In the genomic region with DNA sequence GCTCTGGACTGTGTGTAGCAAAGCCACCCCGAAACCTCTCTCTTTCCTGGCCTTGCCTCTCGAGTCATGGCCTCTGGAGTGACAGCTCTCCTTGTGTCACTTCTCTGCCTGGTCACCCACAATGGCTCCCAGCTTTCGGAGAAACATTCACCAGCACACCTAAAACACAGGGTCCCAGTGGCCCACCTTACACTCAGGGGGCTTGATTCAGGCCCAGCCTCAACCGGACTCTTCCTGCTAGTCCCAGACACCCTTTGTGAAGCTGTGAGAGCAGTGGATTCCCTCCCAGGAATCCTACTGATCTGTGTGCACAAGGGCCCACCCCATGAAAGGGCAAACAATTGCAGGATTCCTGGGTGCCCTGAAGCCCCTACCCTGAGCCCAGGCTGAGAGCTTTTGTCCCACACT, we compare ENCODE assay signal across 1 cellular context.
TF ChIP-seq lines count a peak whose summit lies in the region.

No MANE protein-coding gene starts in this region.

TF ChIP-seq in GM23338, 12 proteins besides CTCF, POLR2A, EP300 and RAD21 (continued from another document):
- TF ChIP-seq, protein P1, sequence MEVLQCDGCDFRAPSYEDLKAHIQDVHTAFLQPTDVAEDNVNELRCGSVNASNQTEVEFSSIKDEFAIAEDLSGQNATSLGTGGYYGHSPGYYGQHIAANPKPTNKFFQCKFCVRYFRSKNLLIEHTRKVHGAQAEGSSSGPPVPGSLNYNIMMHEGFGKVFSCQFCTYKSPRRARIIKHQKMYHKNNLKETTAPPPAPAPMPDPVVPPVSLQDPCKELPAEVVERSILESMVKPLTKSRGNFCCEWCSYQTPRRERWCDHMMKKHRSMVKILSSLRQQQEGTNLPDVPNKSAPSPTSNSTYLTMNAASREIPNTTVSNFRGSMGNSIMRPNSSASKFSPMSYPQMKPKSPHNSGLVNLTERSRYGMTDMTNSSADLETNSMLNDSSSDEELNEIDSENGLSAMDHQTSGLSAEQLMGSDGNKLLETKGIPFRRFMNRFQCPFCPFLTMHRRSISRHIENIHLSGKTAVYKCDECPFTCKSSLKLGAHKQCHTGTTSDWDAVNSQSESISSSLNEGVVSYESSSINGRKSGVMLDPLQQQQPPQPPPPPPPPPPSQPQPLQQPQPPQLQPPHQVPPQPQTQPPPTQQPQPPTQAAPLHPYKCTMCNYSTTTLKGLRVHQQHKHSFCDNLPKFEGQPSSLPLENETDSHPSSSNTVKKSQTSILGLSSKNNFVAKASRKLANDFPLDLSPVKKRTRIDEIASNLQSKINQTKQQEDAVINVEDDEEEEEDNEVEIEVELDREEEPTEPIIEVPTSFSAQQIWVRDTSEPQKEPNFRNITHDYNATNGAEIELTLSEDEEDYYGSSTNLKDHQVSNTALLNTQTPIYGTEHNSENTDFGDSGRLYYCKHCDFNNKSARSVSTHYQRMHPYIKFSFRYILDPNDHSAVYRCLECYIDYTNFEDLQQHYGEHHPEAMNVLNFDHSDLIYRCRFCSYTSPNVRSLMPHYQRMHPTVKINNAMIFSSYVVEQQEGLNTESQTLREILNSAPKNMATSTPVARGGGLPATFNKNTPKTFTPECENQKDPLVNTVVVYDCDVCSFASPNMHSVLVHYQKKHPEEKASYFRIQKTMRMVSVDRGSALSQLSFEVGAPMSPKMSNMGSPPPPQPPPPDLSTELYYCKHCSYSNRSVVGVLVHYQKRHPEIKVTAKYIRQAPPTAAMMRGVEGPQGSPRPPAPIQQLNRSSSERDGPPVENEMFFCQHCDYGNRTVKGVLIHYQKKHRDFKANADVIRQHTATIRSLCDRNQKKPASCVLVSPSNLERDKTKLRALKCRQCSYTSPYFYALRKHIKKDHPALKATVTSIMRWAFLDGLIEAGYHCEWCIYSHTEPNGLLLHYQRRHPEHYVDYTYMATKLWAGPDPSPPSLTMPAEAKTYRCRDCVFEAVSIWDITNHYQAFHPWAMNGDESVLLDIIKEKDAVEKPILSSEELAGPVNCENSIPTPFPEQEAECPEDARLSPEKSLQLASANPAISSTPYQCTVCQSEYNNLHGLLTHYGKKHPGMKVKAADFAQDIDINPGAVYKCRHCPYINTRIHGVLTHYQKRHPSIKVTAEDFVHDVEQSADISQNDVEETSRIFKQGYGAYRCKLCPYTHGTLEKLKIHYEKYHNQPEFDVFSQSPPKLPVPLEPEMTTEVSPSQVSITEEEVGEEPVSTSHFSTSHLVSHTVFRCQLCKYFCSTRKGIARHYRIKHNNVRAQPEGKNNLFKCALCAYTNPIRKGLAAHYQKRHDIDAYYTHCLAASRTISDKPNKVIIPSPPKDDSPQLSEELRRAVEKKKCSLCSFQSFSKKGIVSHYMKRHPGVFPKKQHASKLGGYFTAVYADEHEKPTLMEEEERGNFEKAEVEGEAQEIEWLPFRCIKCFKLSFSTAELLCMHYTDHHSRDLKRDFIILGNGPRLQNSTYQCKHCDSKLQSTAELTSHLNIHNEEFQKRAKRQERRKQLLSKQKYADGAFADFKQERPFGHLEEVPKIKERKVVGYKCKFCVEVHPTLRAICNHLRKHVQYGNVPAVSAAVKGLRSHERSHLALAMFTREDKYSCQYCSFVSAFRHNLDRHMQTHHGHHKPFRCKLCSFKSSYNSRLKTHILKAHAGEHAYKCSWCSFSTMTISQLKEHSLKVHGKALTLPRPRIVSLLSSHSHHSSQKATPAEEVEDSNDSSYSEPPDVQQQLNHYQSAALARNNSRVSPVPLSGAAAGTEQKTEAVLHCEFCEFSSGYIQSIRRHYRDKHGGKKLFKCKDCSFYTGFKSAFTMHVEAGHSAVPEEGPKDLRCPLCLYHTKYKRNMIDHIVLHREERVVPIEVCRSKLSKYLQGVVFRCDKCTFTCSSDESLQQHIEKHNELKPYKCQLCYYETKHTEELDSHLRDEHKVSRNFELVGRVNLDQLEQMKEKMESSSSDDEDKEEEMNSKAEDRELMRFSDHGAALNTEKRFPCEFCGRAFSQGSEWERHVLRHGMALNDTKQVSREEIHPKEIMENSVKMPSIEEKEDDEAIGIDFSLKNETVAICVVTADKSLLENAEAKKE (CRISPR knock-in tag; IDR thresholded peaks at IDR 0.05), result no peak
- TF ChIP-seq ZNF331 (CRISPR knock-in tag; IDR thresholded peaks at IDR 0.05; ENCODE audit: low read depth), result no peak
- no peak for TF ChIP-seq CREB1 (CRISPR knock-in tag; IDR thresholded peaks at IDR 0.05; ENCODE audit: low read depth)
- TF ChIP-seq NANOG (IDR thresholded peaks at IDR 0.05; ENCODE audit: borderline replicate concordance), result no peak
- TF ChIP-seq, protein P2, sequence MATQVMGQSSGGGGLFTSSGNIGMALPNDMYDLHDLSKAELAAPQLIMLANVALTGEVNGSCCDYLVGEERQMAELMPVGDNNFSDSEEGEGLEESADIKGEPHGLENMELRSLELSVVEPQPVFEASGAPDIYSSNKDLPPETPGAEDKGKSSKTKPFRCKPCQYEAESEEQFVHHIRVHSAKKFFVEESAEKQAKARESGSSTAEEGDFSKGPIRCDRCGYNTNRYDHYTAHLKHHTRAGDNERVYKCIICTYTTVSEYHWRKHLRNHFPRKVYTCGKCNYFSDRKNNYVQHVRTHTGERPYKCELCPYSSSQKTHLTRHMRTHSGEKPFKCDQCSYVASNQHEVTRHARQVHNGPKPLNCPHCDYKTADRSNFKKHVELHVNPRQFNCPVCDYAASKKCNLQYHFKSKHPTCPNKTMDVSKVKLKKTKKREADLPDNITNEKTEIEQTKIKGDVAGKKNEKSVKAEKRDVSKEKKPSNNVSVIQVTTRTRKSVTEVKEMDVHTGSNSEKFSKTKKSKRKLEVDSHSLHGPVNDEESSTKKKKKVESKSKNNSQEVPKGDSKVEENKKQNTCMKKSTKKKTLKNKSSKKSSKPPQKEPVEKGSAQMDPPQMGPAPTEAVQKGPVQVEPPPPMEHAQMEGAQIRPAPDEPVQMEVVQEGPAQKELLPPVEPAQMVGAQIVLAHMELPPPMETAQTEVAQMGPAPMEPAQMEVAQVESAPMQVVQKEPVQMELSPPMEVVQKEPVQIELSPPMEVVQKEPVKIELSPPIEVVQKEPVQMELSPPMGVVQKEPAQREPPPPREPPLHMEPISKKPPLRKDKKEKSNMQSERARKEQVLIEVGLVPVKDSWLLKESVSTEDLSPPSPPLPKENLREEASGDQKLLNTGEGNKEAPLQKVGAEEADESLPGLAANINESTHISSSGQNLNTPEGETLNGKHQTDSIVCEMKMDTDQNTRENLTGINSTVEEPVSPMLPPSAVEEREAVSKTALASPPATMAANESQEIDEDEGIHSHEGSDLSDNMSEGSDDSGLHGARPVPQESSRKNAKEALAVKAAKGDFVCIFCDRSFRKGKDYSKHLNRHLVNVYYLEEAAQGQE (IDR thresholded peaks at IDR 0.05; ENCODE audit: unreplicated experiment), result no peak
- TF ChIP-seq JUNB (IDR thresholded peaks at IDR 0.05; ENCODE audit: unreplicated experiment), result no peak
- no peak for TF ChIP-seq POLR2AphosphoS5 (IDR thresholded peaks at IDR 0.05; ENCODE audit: low read depth)
- no peak for TF ChIP-seq ZNF114 (CRISPR knock-in tag; IDR thresholded peaks at IDR 0.05)
